Comparison of ENCODE assay signal across 1 cellular context in the genomic region with DNA sequence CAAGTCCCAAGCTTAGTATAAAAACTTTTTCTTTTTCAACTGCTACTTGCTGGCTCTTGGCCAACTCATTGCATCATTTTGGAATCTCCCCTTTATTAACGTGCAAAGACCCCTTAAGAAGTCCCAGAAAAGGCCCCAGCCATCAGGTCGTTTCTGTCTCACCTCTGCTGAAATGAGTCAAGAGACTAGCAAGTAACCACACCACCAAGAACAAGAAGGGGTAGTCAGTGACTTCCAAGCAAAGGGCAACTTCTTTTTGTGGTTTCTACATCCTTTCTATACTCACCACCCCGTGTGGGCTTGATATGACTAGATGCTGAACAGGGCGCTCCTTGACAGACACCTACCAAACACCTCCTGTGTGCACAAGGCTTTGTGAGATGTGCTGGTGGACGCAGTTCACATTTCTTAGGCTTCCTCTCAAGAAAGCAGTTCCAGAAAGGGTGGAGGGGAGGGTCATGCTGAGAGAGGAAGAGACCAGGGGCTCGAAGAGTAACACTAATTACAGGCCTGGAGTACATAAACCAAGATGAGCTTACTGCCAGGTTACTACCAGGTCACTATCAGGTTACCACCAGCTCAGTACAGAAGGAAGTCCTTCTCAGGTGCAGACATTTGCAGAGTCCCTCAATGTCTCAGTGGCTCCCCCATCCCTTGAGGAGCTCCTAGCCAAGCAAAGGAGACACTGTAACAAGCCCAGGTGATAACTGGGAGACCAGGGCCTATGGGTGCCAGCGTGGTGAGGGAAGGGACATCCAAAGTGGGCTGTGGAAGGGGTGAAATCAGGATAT.
TF ChIP-seq lines count a peak whose summit lies in the region.

No MANE protein-coding gene starts in this region.

TF ChIP-seq in GM12878, 131 proteins besides CTCF, POLR2A, EP300 and RAD21 (continued from another document):
- TF ChIP-seq, protein P1, sequence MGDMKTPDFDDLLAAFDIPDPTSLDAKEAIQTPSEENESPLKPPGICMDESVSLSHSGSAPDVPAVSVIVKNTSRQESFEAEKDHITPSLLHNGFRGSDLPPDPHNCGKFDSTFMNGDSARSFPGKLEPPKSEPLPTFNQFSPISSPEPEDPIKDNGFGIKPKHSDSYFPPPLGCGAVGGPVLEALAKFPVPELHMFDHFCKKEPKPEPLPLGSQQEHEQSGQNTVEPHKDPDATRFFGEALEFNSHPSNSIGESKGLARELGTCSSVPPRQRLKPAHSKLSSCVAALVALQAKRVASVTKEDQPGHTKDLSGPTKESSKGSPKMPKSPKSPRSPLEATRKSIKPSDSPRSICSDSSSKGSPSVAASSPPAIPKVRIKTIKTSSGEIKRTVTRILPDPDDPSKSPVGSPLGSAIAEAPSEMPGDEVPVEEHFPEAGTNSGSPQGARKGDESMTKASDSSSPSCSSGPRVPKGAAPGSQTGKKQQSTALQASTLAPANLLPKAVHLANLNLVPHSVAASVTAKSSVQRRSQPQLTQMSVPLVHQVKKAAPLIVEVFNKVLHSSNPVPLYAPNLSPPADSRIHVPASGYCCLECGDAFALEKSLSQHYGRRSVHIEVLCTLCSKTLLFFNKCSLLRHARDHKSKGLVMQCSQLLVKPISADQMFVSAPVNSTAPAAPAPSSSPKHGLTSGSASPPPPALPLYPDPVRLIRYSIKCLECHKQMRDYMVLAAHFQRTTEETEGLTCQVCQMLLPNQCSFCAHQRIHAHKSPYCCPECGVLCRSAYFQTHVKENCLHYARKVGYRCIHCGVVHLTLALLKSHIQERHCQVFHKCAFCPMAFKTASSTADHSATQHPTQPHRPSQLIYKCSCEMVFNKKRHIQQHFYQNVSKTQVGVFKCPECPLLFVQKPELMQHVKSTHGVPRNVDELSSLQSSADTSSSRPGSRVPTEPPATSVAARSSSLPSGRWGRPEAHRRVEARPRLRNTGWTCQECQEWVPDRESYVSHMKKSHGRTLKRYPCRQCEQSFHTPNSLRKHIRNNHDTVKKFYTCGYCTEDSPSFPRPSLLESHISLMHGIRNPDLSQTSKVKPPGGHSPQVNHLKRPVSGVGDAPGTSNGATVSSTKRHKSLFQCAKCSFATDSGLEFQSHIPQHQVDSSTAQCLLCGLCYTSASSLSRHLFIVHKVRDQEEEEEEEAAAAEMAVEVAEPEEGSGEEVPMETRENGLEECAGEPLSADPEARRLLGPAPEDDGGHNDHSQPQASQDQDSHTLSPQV (IDR thresholded peaks at IDR 0.05): 0 out of 2 replicates have a peak, but pooled peaks have one; percentile 7
- TF ChIP-seq IRF4 (IDR thresholded peaks at IDR 0.05; ENCODE audit: low read depth, low read length) (peak; percentile 100), SIN3A (IDR thresholded peaks at IDR 0.05; ENCODE audit: low read depth, low read length) (no peak), NR2C2 (IDR thresholded peaks at IDR 0.05; ENCODE audit: borderline replicate concordance, control insufficient read depth, insufficient read length, low read depth) (no peak), HDAC6 (IDR thresholded peaks at IDR 0.05; ENCODE audit: unreplicated experiment) (no peak), ASH2L (IDR thresholded peaks at IDR 0.05; ENCODE audit: borderline replicate concordance, low read depth) (no peak), JUNB (IDR thresholded peaks at IDR 0.05) (peak; percentile 100), HDGF (IDR thresholded peaks at IDR 0.05) (no peak), SUZ12 (IDR thresholded peaks at IDR 0.05; ENCODE audit: unreplicated experiment) (no peak), EZH2 (IDR thresholded peaks at IDR 0.05; ENCODE audit: borderline replicate concordance, control insufficient read depth, low read depth, low read length) (no peak), ZBTB33 (IDR thresholded peaks at IDR 0.05) (no peak), IKZF1 (conservative IDR thresholded peaks at IDR 0.05) (peak; percentile 96), USF2 (IDR thresholded peaks at IDR 0.05; ENCODE audit: borderline replicate concordance, low read depth, low read length) (no peak), YY1 (IDR thresholded peaks at IDR 0.05; ENCODE audit: low read depth, low read length) (peak; percentile 77), SMARCA5 (IDR thresholded peaks at IDR 0.05) (peak; percentile 82; the same call in 1 of the 2 replicates), KDM1A (IDR thresholded peaks at IDR 0.05; ENCODE audit: borderline replicate concordance) (no peak), RELA (IDR thresholded peaks at IDR 0.05; ENCODE audit: borderline replicate concordance, partially characterized antibody) (peak; percentile 100), NR2C1 (IDR thresholded peaks at IDR 0.05) (no peak), GABPA (IDR thresholded peaks at IDR 0.05; ENCODE audit: low read depth) (peak; percentile 79; the same call in 1 of the 2 replicates), SUPT20H (IDR thresholded peaks at IDR 0.05; ENCODE audit: borderline replicate concordance, control insufficient read depth, low read depth, low read length) (no peak), TAF1 (IDR thresholded peaks at IDR 0.05; ENCODE audit: borderline replicate concordance, low read depth, low read length) (peak; percentile 71; the same call in 1 of the 2 replicates), SMAD5 (IDR thresholded peaks at IDR 0.05; ENCODE audit: low read depth) (0 out of 2 replicates have a peak, but pooled peaks have one; percentile 52), POLR2AphosphoS2 (IDR thresholded peaks at IDR 0.05; ENCODE audit: low read depth, low read length) (no peak), ZNF207 (IDR thresholded peaks at IDR 0.05; ENCODE audit: borderline replicate concordance) (peak; percentile 77; the same call in 1 of the 2 replicates), ESRRA (IDR thresholded peaks at IDR 0.05; ENCODE audit: low read length) (no peak; the same call in 1 of the 2 replicates), BACH1 (IDR thresholded peaks at IDR 0.05; ENCODE audit: borderline replicate concordance) (peak; percentile 91), LARP7 (IDR thresholded peaks at IDR 0.05) (0 out of 2 replicates have a peak, but pooled peaks have one; percentile 33), MXI1 (IDR thresholded peaks at IDR 0.05; ENCODE audit: low read depth, low read length) (0 out of 2 replicates have a peak, but pooled peaks have one; percentile 73), JUND (IDR thresholded peaks at IDR 0.05; ENCODE audit: low read depth, low read length) (peak; percentile 96), NBN (IDR thresholded peaks at IDR 0.05) (peak; percentile 98), TCF3 (IDR thresholded peaks at IDR 0.05; ENCODE audit: borderline replicate concordance, insufficient read depth, low read depth, low read length) (peak; percentile 96), RFX5 (IDR thresholded peaks at IDR 0.05; ENCODE audit: low read depth, low read length) (no peak), STAT1 (conservative IDR thresholded peaks at IDR 0.05) (no peak), NFYA (IDR thresholded peaks at IDR 0.05; ENCODE audit: borderline replicate concordance, low read depth, low read length) (no peak), CBX5 (IDR thresholded peaks at IDR 0.05; ENCODE audit: low read depth) (peak; percentile 98), PAX5 (IDR thresholded peaks at IDR 0.05; ENCODE audit: borderline replicate concordance, low read depth, low read length) (peak; percentile 99)
- TF ChIP-seq, protein P2, sequence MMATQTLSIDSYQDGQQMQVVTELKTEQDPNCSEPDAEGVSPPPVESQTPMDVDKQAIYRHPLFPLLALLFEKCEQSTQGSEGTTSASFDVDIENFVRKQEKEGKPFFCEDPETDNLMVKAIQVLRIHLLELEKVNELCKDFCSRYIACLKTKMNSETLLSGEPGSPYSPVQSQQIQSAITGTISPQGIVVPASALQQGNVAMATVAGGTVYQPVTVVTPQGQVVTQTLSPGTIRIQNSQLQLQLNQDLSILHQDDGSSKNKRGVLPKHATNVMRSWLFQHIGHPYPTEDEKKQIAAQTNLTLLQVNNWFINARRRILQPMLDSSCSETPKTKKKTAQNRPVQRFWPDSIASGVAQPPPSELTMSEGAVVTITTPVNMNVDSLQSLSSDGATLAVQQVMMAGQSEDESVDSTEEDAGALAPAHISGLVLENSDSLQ (IDR thresholded peaks at IDR 0.05): peak; percentile 95
- TF ChIP-seq, protein P3, sequence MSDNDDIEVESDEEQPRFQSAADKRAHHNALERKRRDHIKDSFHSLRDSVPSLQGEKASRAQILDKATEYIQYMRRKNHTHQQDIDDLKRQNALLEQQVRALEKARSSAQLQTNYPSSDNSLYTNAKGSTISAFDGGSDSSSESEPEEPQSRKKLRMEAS (IDR thresholded peaks at IDR 0.05; ENCODE audit: low read depth, low read length): 0 out of 2 replicates have a peak, but pooled peaks have one; percentile 22
- TF ChIP-seq, protein P4, sequence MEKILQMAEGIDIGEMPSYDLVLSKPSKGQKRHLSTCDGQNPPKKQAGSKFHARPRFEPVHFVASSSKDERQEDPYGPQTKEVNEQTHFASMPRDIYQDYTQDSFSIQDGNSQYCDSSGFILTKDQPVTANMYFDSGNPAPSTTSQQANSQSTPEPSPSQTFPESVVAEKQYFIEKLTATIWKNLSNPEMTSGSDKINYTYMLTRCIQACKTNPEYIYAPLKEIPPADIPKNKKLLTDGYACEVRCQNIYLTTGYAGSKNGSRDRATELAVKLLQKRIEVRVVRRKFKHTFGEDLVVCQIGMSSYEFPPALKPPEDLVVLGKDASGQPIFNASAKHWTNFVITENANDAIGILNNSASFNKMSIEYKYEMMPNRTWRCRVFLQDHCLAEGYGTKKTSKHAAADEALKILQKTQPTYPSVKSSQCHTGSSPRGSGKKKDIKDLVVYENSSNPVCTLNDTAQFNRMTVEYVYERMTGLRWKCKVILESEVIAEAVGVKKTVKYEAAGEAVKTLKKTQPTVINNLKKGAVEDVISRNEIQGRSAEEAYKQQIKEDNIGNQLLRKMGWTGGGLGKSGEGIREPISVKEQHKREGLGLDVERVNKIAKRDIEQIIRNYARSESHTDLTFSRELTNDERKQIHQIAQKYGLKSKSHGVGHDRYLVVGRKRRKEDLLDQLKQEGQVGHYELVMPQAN (conservative IDR thresholded peaks at IDR 0.05): 0 out of 2 replicates have a peak, but pooled peaks have one; percentile 4
